15 cellular contexts compared by ENCODE assay signal in the genomic region with DNA sequence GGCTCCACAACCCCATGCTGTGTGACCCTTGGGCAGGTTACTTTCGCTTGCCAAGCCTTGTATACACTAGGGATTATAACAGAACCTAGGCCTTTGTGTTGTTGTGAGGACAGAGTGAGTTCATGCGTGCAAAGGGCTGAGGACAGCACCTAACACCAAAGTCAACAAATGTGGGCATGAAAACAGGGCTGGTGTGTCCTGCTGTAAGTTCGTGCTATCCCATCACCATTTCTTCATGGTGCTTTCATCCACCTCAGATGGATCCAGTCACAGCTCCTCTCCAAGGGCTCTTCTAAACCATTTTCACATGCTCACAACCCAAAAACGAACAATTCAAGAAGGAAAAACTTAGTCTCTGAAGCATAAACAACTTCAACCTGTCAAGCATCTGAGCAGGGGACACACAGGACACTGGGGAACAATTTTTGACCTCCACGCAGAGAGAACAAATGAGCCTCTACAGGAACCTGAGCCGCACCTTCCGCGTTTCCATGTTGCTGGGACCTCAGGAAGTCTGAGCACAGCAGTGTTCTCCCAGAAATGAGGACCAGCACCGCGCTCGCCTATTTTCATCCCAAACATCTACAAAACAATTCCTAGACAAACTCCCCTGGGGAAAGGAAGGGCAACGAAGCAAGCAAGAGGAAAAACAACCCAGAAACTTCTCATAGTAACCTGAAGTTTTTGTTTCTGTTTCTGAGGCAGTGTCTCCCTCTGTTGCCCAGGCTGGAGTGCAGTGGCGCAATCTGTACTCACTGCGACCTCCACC. TPM values are rescaled to one million over a fixed set of nuclear protein-coding genes. Genes with fewer than 3 reads are reported as not detected.
A peak's percentile ranks its signal among the peaks of the same experiment; 100 is the strongest.
DNase-seq lines count a peak whose midpoint lies in the region; ATAC-seq, FAIRE-seq and TF ChIP-seq lines count a peak whose summit lies in the region.
"Had no signal": no experiment of that assay in that cellular context is flagged by ENCODE, and none has a peak within 500 bp of the region (broad histone marks: within the 10 kb centered on the region; RNA-seq: fewer than 3 reads in every experiment).

No MANE protein-coding gene starts in this region.

- TF ChIP-seq EP300 in A549 (IDR thresholded peaks at IDR 0.05) = no peak

- TF ChIP-seq CTCF in A549 (IDR thresholded peaks at IDR 0.05) (peak; percentile 12; the same call in 1 of the 3 replicates), HCT116 (IDR thresholded peaks at IDR 0.05 in 2 of 3, conservative IDR thresholded peaks at IDR 0.05 in 1 of 3; ENCODE audit: borderline replicate concordance in 1 of 3, insufficient read depth in 1 of 3, low read depth in 2 of 3, low read length in 2 of 3) (0 out of 6 replicates have a peak, but pooled peaks of 2 of the 3 experiments have one; percentile 6 to 31), glutamatergic neuron (IDR thresholded peaks at IDR 0.05; ENCODE audit: partially characterized antibody, unreplicated experiment) (no peak)

- H3K27me3 Mint-ChIP-seq in T-cell = peaks cover 8 to 19% of the 10 kb centered on the region in 2 donors
- H3K27me3 Mint-ChIP-seq in glutamatergic neuron (ENCODE audit: unreplicated experiment) = peaks cover 3% of the 10 kb centered on the region
- H3K27me3 Mint-ChIP-seq: activated T-helper 17 cell treated with anti-CD3 and anti-CD28 coated beads, Interleukin-2, amount 50 U/mL, for 72 hours had no signal

- H3K4me1 Mint-ChIP-seq in T-cell (peaks cover 0 to 16% (median 12%) of the 10 kb centered on the region in 3 donors), glutamatergic neuron (ENCODE audit: low read depth, unreplicated experiment) (peaks cover 2% of the 10 kb centered on the region)
- H3K4me1 Mint-ChIP-seq: activated T-helper 17 cell treated with anti-CD3 and anti-CD28 coated beads, Interleukin-2, amount 50 U/mL, for 72 hours had no signal

- H3K9ac ChIP-seq in HCT116 (ENCODE audit: low read length) = no peak overlapping the region

- TF ChIP-seq RAD21 in A549 (conservative IDR thresholded peaks at IDR 0.05 in 1 of 2, IDR thresholded peaks at IDR 0.05 in 1 of 2) (peak; percentile 21 to 39; a peak in 3 of 5 replicates), HCT116 (IDR thresholded peaks at IDR 0.05; ENCODE audit: low read depth) (peak; percentile 53)

- H3K4me3 Mint-ChIP-seq in T-cell = peak overlapping the region in 2 of 3 donors; percentile 13 to 15
- peak overlapping the region; percentile 50 for H3K4me3 Mint-ChIP-seq in glutamatergic neuron (ENCODE audit: unreplicated experiment)
- H3K4me3 Mint-ChIP-seq: stimulated activated naive CD8-positive, alpha-beta T cell treated with anti-CD3 and anti-CD28 coated beads, Interleukin-15, amount 100 ng/mL, for 72 hours had no signal

- H3K36me3 Mint-ChIP-seq in T-cell (no peaks in the 10 kb centered on the region), glutamatergic neuron (ENCODE audit: unreplicated experiment) (no peaks in the 10 kb centered on the region)
- H3K36me3 Mint-ChIP-seq: naive thymus-derived CD4-positive, alpha-beta T cell had no signal

- no peaks in the 10 kb centered on the region for H3K27me3 ChIP-seq in HCT116 (ENCODE audit: insufficient read depth, low read length)

- H3K27ac Mint-ChIP-seq in T-cell (no peak overlapping the region), glutamatergic neuron (ENCODE audit: unreplicated experiment) (no peak overlapping the region)
- H3K27ac Mint-ChIP-seq: activated T-helper 17 cell treated with anti-CD3 and anti-CD28 coated beads, Interleukin-2, amount 50 U/mL, for 72 hours; stimulated activated naive CD8-positive, alpha-beta T cell treated with anti-CD3 and anti-CD28 coated beads, Interleukin-15, amount 100 ng/mL, for 72 hours had no signal

- peak overlapping the region; percentile 92 for H3K4me2 ChIP-seq in A549
- H3K4me2 ChIP-seq in HCT116 (ENCODE audit: low read length) = no peak overlapping the region

- H4K20me1 ChIP-seq in HCT116 (ENCODE audit: insufficient read depth) = no peaks in the 10 kb centered on the region

- WGBS in A549 (ENCODE audit: missing lambda C conversion rate) = 75% methylated on average over 14 of the region's 14 CpGs

- POLR2A ChIA-PET in A549 (lab: Yijun Ruan, JAX) = no interaction called here
- POLR2A ChIA-PET in HCT116 (lab: Charles Lee) = interaction anchor here (0.9 kb wide), 1 partner anchor 15 kb away, joined by 3 read pairs; no protein-coding TSS in a partner anchor
- POLR2A ChIA-PET in T-cell (lab: Charles Lee) = no interaction called here

- CTCF ChIA-PET in A549 (lab: Yijun Ruan, JAX) = interaction anchor here (0.9 to 2.5 kb wide), 4 partner anchors 20 to 63 kb away, joined by 3 to 10 read pairs (median 5); no protein-coding TSS in a partner anchor
- CTCF ChIA-PET in HCT116 (lab: Charles Lee) = interaction anchor here (0.5 kb wide), 1 partner anchor 536 kb away, joined by 3 read pairs; no protein-coding TSS in a partner anchor
- CTCF ChIA-PET in T-cell (lab: Charles Lee) = no interaction called here

- no peaks in the 10 kb centered on the region for H3K9me2 ChIP-seq in HCT116 (ENCODE audit: insufficient read depth)

- H3K4me1 ChIP-seq in A549 (peaks cover 69% of the 10 kb centered on the region), HCT116 (ENCODE audit: control insufficient read depth in 1 of 2, insufficient read depth in 2 of 2, low read length in 2 of 2) (peaks cover 23 to 48% of the 10 kb centered on the region in 2 experiments)

- H3K4me3 ChIP-seq in A549 (peak overlapping the region; percentile 65; the same call in 1 of the 3 replicates), HCT116 (replicated peaks in 1 of 2; ENCODE audit: low read depth in 1 of 2, low read length in 2 of 2) (no peak overlapping the region)
- H3K4me3 ChIP-seq: GM12878 had no signal

- H3K9me3 ChIP-seq in A549 (no peaks in the 10 kb centered on the region), HCT116 (ENCODE audit: control insufficient read depth in 1 of 2, insufficient read depth in 1 of 2, low read depth in 1 of 2, low read length in 2 of 2) (no peaks in the 10 kb centered on the region)

- H3K27ac ChIP-seq in A549 (peak overlapping the region in 1 of 2 experiments; percentile 99; a peak in 3 of 6 replicates), HCT116 (ENCODE audit: low read depth, low read length) (no peak overlapping the region)

- DNase-seq in A549 (ENCODE audit: low read depth in 1 of 2, low spot score in 1 of 2) (no peak), HCT116 (ENCODE audit: low read depth, low spot score) (no peak), T-cell (no peak), glutamatergic neuron (no peak), kidney tubule cell (ENCODE audit: low spot score) (no peak)
- DNase-seq: CD4-positive, alpha-beta memory T cell; dermis blood vessel endothelial cell; KBM-7; naive thymus-derived CD4-positive, alpha-beta T cell; stimulated activated naive CD8-positive, alpha-beta T cell treated with anti-CD3 and anti-CD28 coated beads, Interleukin-15, amount 100 ng/mL, for 72 hours had no signal

- no peak overlapping the region for H2AFZ ChIP-seq in HCT116 (ENCODE audit: low read depth, low read length, poor library complexity, severe bottlenecking)

- no TSS peak for BruUV-seq in HCT116 (replicated peaks; lab: Mats Ljungman, UMichigan)

- RAD21 ChIA-PET in HCT116 (lab: Charles Lee; ENCODE audit: low non-redundant PET in 1 of 2, low total read pairs in 2 of 2, uncharacterized antibody in 2 of 2, unreplicated experiment in 2 of 2) = interaction anchor here in 1 of 2 experiments (0.6 kb wide), 1 partner anchor 80 kb away, joined by 7 read pairs; no protein-coding TSS in a partner anchor

- FAIRE-seq in A549 (lab: Jason Lieb, UNC) = no peak
- FAIRE-seq: GM12878 had no signal

- H3K9me3 Mint-ChIP-seq in T-cell (no peaks in the 10 kb centered on the region), glutamatergic neuron (ENCODE audit: unreplicated experiment) (peaks cover 4% of the 10 kb centered on the region)
- H3K9me3 Mint-ChIP-seq: activated T-helper 17 cell treated with anti-CD3 and anti-CD28 coated beads, Interleukin-2, amount 50 U/mL, for 72 hours; CD4-positive, alpha-beta memory T cell; stimulated activated naive CD8-positive, alpha-beta T cell treated with anti-CD3 and anti-CD28 coated beads, Interleukin-15, amount 100 ng/mL, for 72 hours had no signal

- TF ChIP-seq POLR2A in A549 (IDR thresholded peaks at IDR 0.05; ENCODE audit: low read length) (no peak), HCT116 (IDR thresholded peaks at IDR 0.05; ENCODE audit: borderline replicate concordance, extremely low read depth, insufficient read depth, insufficient read length) (no peak)

- peaks cover 23% of the 10 kb centered on the region for H3K79me2 ChIP-seq in HCT116 (ENCODE audit: insufficient read depth, low read length)

- H3K36me3 ChIP-seq in HCT116 (ENCODE audit: control insufficient read depth in 1 of 2, insufficient read depth in 2 of 2, low read length in 2 of 2) = no peaks in the 10 kb centered on the region

- ATAC-seq in A549 = no peak
- ATAC-seq in HCT116 = no peak
- ATAC-seq in T-cell (replicated peaks in 1 of 4) = no peak
- ATAC-seq in GM19035 (IDR thresholded peaks at IDR 0.05; ENCODE audit: unreplicated experiment) = no peak
- ATAC-seq in HG03469 (IDR thresholded peaks at IDR 0.05; ENCODE audit: unreplicated experiment) = no peak
- no peak for ATAC-seq in GM21528 (IDR thresholded peaks at IDR 0.05; ENCODE audit: low FRiP score, unreplicated experiment)
- ATAC-seq: activated T-helper 17 cell treated with anti-CD3 and anti-CD28 coated beads, Interleukin-2, amount 50 U/mL, for 72 hours; GM12878; naive thymus-derived CD4-positive, alpha-beta T cell; stimulated activated naive CD8-positive, alpha-beta T cell treated with anti-CD3 and anti-CD28 coated beads, Interleukin-15, amount 100 ng/mL, for 72 hours had no signal

- intact Hi-C loops in HCT116 (cut with micrococcal nuclease) = no loop called here

TF ChIP-seq in A549, 52 proteins besides CTCF, POLR2A, EP300 and RAD21 (continues in another document):
- TF ChIP-seq HOXA7 (CRISPR knock-in tag; IDR thresholded peaks at IDR 0.05) = no peak

RNA-seq across cellular contexts. Expression of gene LRP11, which starts 3.1 kb away (rescaled TPM):
- polyA plus RNA-seq in A549 (2011; rRNA removed) (57.7 and 59.2 TPM in 2 replicates), A549 (2017; fragmentation: RNase III; extraction: RNeasy Plus Mini Kit Qiagen cat#74134 plus additional on column Dnase treatment) (37.4 to 53.8 TPM (median 48.9 TPM) in 3 replicates)
- polyA plus RNA-seq in A549 (2012; cell fraction: cytosol; rRNA removed) = 21.1 and 28.5 TPM in 2 replicates
- polyA plus RNA-seq in A549 (2012; cell fraction: nucleus; rRNA removed) = 18.2 and 23.9 TPM in 2 replicates
- polyA minus RNA-seq in A549 (2011; rRNA and poly(A)+ RNA removed) = 78.1 and 98.4 TPM in 2 replicates
- total RNA-seq in HCT116 (2021; ENCODE audit: unreplicated experiment) (27.8 TPM), T-cell (1 to 10 TPM in 4 of 5 donors, not detected in 1; 2.1 to 4.3 (median 2.7) TPM), glutamatergic neuron (ENCODE audit: unreplicated experiment) (10.8 TPM)
- polyA plus RNA-seq in HCT116 (2012) = 14.6 and 14.8 TPM in 2 replicates

RNA-seq across cellular contexts. Expression of gene RAET1E, which starts 36.9 kb away (rescaled TPM):
- polyA plus RNA-seq in A549 (2011; rRNA removed) (2.8 and 4.2 TPM in 2 replicates), A549 (2017; fragmentation: RNase III; extraction: RNeasy Plus Mini Kit Qiagen cat#74134 plus additional on column Dnase treatment) (3.3 to 5.4 TPM (median 4.5 TPM) in 3 replicates)
- 0.66 and 0.98 TPM in 2 replicates for polyA plus RNA-seq in A549 (2012; cell fraction: cytosol; rRNA removed)
- polyA plus RNA-seq in A549 (2012; cell fraction: nucleus; rRNA removed) = 0.32 and 1.1 TPM in 2 replicates
- polyA minus RNA-seq in A549 (2011; rRNA and poly(A)+ RNA removed) = 0.44 and 2.6 TPM in 2 replicates
- total RNA-seq in HCT116 (2021; ENCODE audit: unreplicated experiment) (3.9 TPM), T-cell (not detected), glutamatergic neuron (ENCODE audit: unreplicated experiment) (not detected)
- polyA plus RNA-seq in HCT116 (2012) = 2.0 and 3.5 TPM in 2 replicates
- total RNA-seq: CD4-positive, alpha-beta memory T cell; dermis blood vessel endothelial cell; GM12878; naive thymus-derived CD4-positive, alpha-beta T cell had no signal
- polyA plus RNA-seq: CD4-positive, alpha-beta memory T cell; GM12878; naive thymus-derived CD4-positive, alpha-beta T cell had no signal

Comparison
In these comparisons a context has a peak if more than half of its experiments do, and no peak if none do; other contexts are left out.
1. CTCF ChIA-PET loops: an anchor here in A549 (0.9 to 2.5 kb wide) and HCT116 (0.5 kb wide); none called in T-cell.
2. Of the 6 proteins assayed by ChIP-seq in both A549 and HCT116: peak only in A549: none; only in HCT116: none; in both: CTCF and RAD21; in neither: 3; mixed calls (peak in some experiments, not most) for 1.